24 cellular contexts compared by ENCODE assay signal in the genomic region with DNA sequence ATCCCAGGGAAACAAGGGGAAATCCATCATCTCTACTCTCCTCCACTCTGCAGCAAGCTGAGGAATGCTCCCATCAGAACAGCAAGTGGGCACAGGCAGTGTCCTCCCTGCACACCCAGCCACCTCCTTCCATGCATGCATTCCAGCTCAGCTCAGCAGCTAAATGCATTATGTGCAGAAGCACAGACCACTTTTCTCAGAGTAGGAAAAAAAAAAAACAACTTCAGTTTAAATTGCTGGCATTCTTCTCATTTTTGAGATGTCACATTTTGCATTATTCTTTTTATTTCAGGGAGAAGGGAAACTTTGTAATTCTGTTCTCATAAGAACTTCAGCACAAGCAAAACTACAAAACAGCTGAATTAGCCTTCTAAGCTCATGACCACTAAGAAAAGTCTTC.
DNase-seq lines count a peak whose midpoint lies in the region; ATAC-seq and TF ChIP-seq lines count a peak whose summit lies in the region.
"Had no signal": no experiment of that assay in that cellular context is flagged by ENCODE, and none has a peak within 500 bp of the region (broad histone marks: within the 10 kb centered on the region; RNA-seq: fewer than 3 reads in every experiment).

No MANE protein-coding gene starts in this region.

- DNase-seq in EH (ENCODE audit: low read depth): peak; percentile 83
- peak; percentile 38 for DNase-seq in amniotic epithelial cell (ENCODE audit: low read depth)
- DNase-seq in fibroblast of villous mesenchyme (ENCODE audit: low read depth): peak; percentile 4
- no peak for DNase-seq in osteocyte (ENCODE audit: extremely low spot score, unreplicated experiment)
- no peak for DNase-seq in stimulated activated CD8-positive, alpha-beta memory T cell treated with anti-CD3 and anti-CD28 coated beads, Interleukin-4, amount 100 ng/mL, for 48 hours
- DNase-seq in SJCRH30: no peak
- no peak for DNase-seq in NCI-H748 treated with DMSO at 0.1 percent for 48 hours (lab: John Stamatoyannopoulos, UW)
- DNase-seq: activated CD4-positive, alpha-beta T cell treated with anti-CD3 and anti-CD28 coated beads for 48 hours; activated naive CD4-positive, alpha-beta T cell treated with Interleukin-2 at 50 U/mL for 16 hours; dorsolateral prefrontal cortex; hippocampal formation; KBM-7; NCI-H1092; NCI-H2081 treated with DMSO at 0.1 percent for 48 hours; NCI-H524 treated with DMSO at 0.1 percent for 48 hours; nucleus accumbens; right lobe of liver; SHP77 treated with DMSO at 0.1 percent for 48 hours; stimulated activated CD4-positive, alpha-beta T cell treated with anti-CD3 and anti-CD28 coated beads, Interleukin-1b, Interleukin-23, amount 100 ng/mL, for 48 hours had no signal

- peaks cover 28% of the 10 kb centered on the region for H3K36me3 Mint-ChIP-seq in osteocyte (ENCODE audit: unreplicated experiment)

- no peaks in the 10 kb centered on the region for H3K27me3 Mint-ChIP-seq in osteocyte (ENCODE audit: unreplicated experiment)

- H3K27me3 ChIP-seq in SJCRH30: no peaks in the 10 kb centered on the region
- H3K27me3 ChIP-seq: right lobe of liver, vagina had no signal

- no peak for TF ChIP-seq CTCF in fibroblast of villous mesenchyme (IDR thresholded peaks at IDR 0.05; ENCODE audit: insufficient read depth, low read depth, low read length)
- TF ChIP-seq CTCF in osteocyte (IDR thresholded peaks at IDR 0.05): no peak

- H3K4me3 Mint-ChIP-seq in osteocyte (ENCODE audit: unreplicated experiment): no peak overlapping the region
- H3K4me3 Mint-ChIP-seq: brain had no signal

- ATAC-seq in esophagus mucosa: no peak
- ATAC-seq: GM12878, right lobe of liver had no signal

- peaks cover 52% of the 10 kb centered on the region for H3K4me1 Mint-ChIP-seq in osteocyte (ENCODE audit: unreplicated experiment)

- H3K9me3 ChIP-seq in SJCRH30 (replicated peaks): no peaks in the 10 kb centered on the region
- H3K9me3 ChIP-seq: right lobe of liver, vagina had no signal

- no peak overlapping the region for H3K4me3 ChIP-seq in fibroblast of villous mesenchyme (ENCODE audit: low read depth, low read length)
- H3K4me3 ChIP-seq in SJCRH30: no peak overlapping the region
- H3K4me3 ChIP-seq: dorsolateral prefrontal cortex, GM12878, right lobe of liver, vagina had no signal

- H3K27ac Mint-ChIP-seq in osteocyte (ENCODE audit: unreplicated experiment): peak overlapping the region; percentile 78

- no peaks in the 10 kb centered on the region for H3K4me1 ChIP-seq in SJCRH30
- H3K4me1 ChIP-seq: right lobe of liver, vagina had no signal

- H3K36me3 ChIP-seq in SJCRH30: no peaks in the 10 kb centered on the region
- H3K36me3 ChIP-seq: right lobe of liver, vagina had no signal

- no peak overlapping the region for H3K27ac ChIP-seq in SJCRH30
- H3K27ac ChIP-seq: dorsolateral prefrontal cortex, HL-60, right lobe of liver, vagina had no signal

- H3K9me3 Mint-ChIP-seq in osteocyte (ENCODE audit: unreplicated experiment): no peaks in the 10 kb centered on the region

Comparison
In these comparisons a context has a peak if more than half of its experiments do, and no peak if none do; other contexts are left out.
1. DNase-seq: peak in EH (single experiment), amniotic epithelial cell (single experiment) and fibroblast of villous mesenchyme (single experiment); none in osteocyte (single experiment), stimulated activated CD8-positive, alpha-beta memory T cell treated with anti-CD3 and anti-CD28 coated beads, Interleukin-4, amount 100 ng/mL, for 48 hours (single experiment), SJCRH30 (0 of 2) and NCI-H748 treated with DMSO at 0.1 percent for 48 hours (single experiment).